Comparison of ENCODE assay signal across 17 cellular contexts in the genomic region with DNA sequence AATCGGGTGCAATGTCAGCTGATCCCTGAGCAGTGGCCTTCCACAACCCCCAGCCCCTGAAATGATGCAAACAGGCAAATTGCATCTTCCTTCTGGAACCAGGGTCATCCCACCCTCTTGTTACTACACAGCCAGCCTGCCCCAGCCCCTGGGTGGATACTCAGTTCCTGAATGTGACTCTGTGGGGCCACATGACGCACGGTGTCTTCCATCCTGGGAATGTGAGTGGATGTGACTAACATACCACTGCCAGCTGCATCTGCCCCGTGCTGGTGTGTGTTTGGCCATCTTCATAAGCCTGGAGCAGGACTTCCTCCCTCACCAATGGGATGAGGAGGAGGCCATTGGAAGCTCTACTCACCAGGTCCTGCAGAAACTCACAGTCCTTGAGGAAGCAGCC.
"Had no signal": no experiment of that assay in that cellular context is flagged by ENCODE, and none has a peak within 500 bp of the region (broad histone marks: within the 10 kb centered on the region; RNA-seq: fewer than 3 reads in every experiment).

No MANE protein-coding gene starts in this region.

- H3K36me3 ChIP-seq: lower lobe of right lung, ovary, stomach, thyroid gland had no signal

- ATAC-seq: left ventricle myocardium superior; lower lobe of right lung; psoas muscle; right cardiac atrium; stimulated activated effector memory CD8-positive, alpha-beta T cell treated with anti-CD3 and anti-CD28 coated beads, Interleukin-12 subunit alpha, Interleukin-12 subunit beta, amount 100 ng/mL, for 72 hours had no signal

- DNase-seq: dorsolateral prefrontal cortex; effector CD4-positive, alpha-beta T cell; left ventricle myocardium superior; lower lobe of right lung; nephron progenitor cell; nucleus accumbens; ovary; psoas muscle; right cardiac atrium; small intestine; stimulated activated CD4-positive, alpha-beta T cell treated with anti-CD3 and anti-CD28 coated beads, Interleukin-15, amount 100 ng/mL, for 24 hours; stimulated activated CD4-positive, alpha-beta T cell treated with anti-CD3 and anti-CD28 coated beads, Interleukin-2, amount 100 ng/mL, for 48 hours; stimulated activated naive CD4-positive, alpha-beta T cell treated with Interleukin-2 at 50 U/mL for 16 hours; stomach; thyroid gland; trophoblast cell had no signal

- H3K27me3 ChIP-seq: dorsolateral prefrontal cortex, ovary, stomach, thyroid gland had no signal

- H3K27ac ChIP-seq: dorsolateral prefrontal cortex, lower lobe of right lung, ovary, psoas muscle, stomach, thyroid gland had no signal

- H3K4me1 ChIP-seq: lower lobe of right lung, psoas muscle, stomach, thyroid gland had no signal

- H3K4me3 ChIP-seq: dorsolateral prefrontal cortex, lower lobe of right lung, ovary, psoas muscle, stomach, thyroid gland had no signal

- H3K9me3 ChIP-seq: lower lobe of right lung, ovary, psoas muscle, stomach, thyroid gland had no signal
